In the genomic region with DNA sequence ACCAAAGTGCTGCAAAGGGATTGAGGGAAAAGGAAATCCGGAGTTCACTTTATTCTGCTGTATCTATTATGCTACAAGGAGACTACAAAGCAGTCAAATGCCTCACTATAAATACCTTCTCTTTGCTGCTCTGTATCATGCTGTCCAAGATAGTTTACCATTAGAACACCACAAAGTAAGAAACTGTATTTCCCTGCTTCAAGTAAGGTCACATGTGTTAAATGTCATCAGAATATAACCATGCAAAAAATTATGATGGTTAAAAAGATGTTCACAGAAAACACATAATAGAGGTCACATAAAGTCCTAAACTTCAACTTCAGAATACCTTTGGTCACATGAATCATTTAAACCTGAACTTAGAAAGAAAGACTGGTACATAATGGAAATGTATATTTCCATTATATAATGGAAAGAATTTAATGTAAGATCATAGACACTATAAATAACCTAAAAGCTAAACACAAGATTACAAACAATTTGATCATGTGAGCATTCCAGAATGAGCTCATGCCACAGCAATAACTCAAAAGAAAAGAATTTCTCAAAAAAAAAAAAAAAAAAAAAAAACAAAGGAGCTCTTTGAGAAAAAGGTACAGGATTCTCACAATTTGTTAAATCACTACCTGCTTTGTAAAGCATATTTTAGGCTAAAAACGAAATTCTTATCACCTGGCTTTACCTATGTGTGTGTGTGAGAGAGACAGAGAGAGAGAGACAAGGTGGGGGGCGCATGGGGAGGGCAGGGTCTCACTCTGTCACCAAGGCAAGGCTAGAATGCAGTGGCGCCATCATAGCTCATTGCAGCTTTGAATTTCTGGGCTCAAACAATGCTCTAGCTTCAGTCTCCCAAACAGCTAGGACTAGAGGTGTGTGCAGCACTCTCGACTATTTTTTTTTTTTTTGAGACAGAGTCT, we compare ENCODE assay signal across 13 cellular contexts. TPM values are rescaled to one million over a fixed set of nuclear protein-coding genes. Genes with fewer than 3 reads are reported as not detected.
DNase-seq lines count a peak whose midpoint lies in the region; ATAC-seq, FAIRE-seq and TF ChIP-seq lines count a peak whose summit lies in the region.
"Had no signal": no experiment of that assay in that cellular context is flagged by ENCODE, and none has a peak within 500 bp of the region (broad histone marks: within the 10 kb centered on the region; RNA-seq: fewer than 3 reads in every experiment).

No MANE protein-coding gene starts in this region.

- H3K9ac ChIP-seq in HepG2 (ENCODE audit: insufficient read depth, low read depth, low read length): no peak overlapping the region; the same call in 1 of the 2 replicates

- peak; percentile 69 for DNase-seq in M059J (ENCODE audit: low read depth)
- DNase-seq in caudate nucleus (lab: John Stamatoyannopoulos, UW): no peak
- DNase-seq in HepG2 (ENCODE audit: low spot score): peak; percentile 41
- no peak for DNase-seq in thyroid gland
- no peak for DNase-seq in GM12892 (ENCODE audit: insufficient read length)
- no peak for DNase-seq in NCI-H748 treated with DMSO at 0.1 percent for 48 hours (lab: John Stamatoyannopoulos, UW)
- no peak for DNase-seq in globus pallidus (ENCODE audit: low spot score)
- DNase-seq in pons (ENCODE audit: low spot score): no peak
- DNase-seq: activated CD4-positive, alpha-beta memory T cell treated with anti-CD3 and anti-CD28 coated beads for 36 hours; DMS79; naive B cell; NCI-H524 treated with DMSO at 0.1 percent for 48 hours had no signal

- H3K79me2 ChIP-seq in HepG2 (ENCODE audit: insufficient read depth, low read length): peaks cover 18% of the 10 kb centered on the region

- H3K4me2 ChIP-seq in HepG2 (ENCODE audit: low read depth, low read length): no peak overlapping the region

- H3K9me3 ChIP-seq in HepG2 (ENCODE audit: low read length) (no peaks in the 10 kb centered on the region), thyroid gland (no peaks in the 10 kb centered on the region)

- intact Hi-C loops in HepG2 (cut with micrococcal nuclease; ENCODE audit: unreplicated experiment) (no loop called here), thyroid gland (cut with DNase I) (no loop called here)

- peak overlapping the region; percentile 0 for H3K27ac ChIP-seq in caudate nucleus (ENCODE audit: low read depth, low read length)
- H3K27ac ChIP-seq in HepG2 (ENCODE audit: extremely low read length, insufficient read depth, low read length): peak overlapping the region; percentile 39
- H3K27ac ChIP-seq in thyroid gland: peak overlapping the region in 2 of 3 donors; percentile 72 to 76

- H3K36me3 ChIP-seq in HepG2 (replicated peaks in 1 of 2; ENCODE audit: control insufficient read depth in 1 of 2, insufficient read depth in 2 of 2, low read length in 2 of 2) (no peaks in the 10 kb centered on the region), thyroid gland (no peaks in the 10 kb centered on the region)

- H3K4me3 ChIP-seq in HepG2 (replicated peaks in 1 of 3; ENCODE audit: insufficient read depth in 1 of 3, low read depth in 2 of 3, low read length in 3 of 3) (no peak overlapping the region), thyroid gland (replicated peaks in 1 of 3) (no peak overlapping the region)

- FAIRE-seq in HepG2 (lab: Jason Lieb, UNC) (no peak), GM12892 (lab: Jason Lieb, UNC) (no peak)
- FAIRE-seq: H1 had no signal

- BruUV-seq in HepG2 (replicated peaks; lab: Mats Ljungman, UMichigan): TSS peak; percentile 11

- TF ChIP-seq EP300 in HepG2 (IDR thresholded peaks at IDR 0.05; ENCODE audit: low read depth in 2 of 2, low read length in 2 of 2) (no peak), HepG2 (CRISPR knock-in tag; IDR thresholded peaks at IDR 0.05; ENCODE audit: borderline replicate concordance) (no peak)

- CTCF ChIA-PET in HepG2 (lab: Yijun Ruan, JAX; ENCODE audit: low intra/inter-chr PET ratio, low total read pairs): no interaction called here

- POLR2A ChIA-PET in HepG2 (lab: Yijun Ruan, JAX): interaction anchor here (1.4 kb wide), 1 partner anchor 58 kb away, joined by 3 read pairs; no protein-coding TSS in a partner anchor

- WGBS in HepG2 (ENCODE audit: low lambda C conversion rate): 75% methylated on average over 5 of the region's 5 CpGs
- WGBS in thyroid gland, 2 donors: 80 to 82% methylated on average over 5 of the region's 5 CpGs

- H4K20me1 ChIP-seq in HepG2 (ENCODE audit: insufficient read depth, low read length): no peaks in the 10 kb centered on the region

- no peak for TF ChIP-seq POLR2A in HepG2 (IDR thresholded peaks at IDR 0.05; ENCODE audit: insufficient read depth in 1 of 2, low read depth in 2 of 2, low read length in 2 of 2)
- TF ChIP-seq POLR2A in thyroid gland (IDR thresholded peaks at IDR 0.05): no peak
- TF ChIP-seq POLR2A in GM12892 (IDR thresholded peaks at IDR 0.05; ENCODE audit: low read depth, low read length): no peak

- in situ Hi-C loops in HepG2 (cut with HindIII; ENCODE audit: extremely low pct_ligation_motif_present, low pct_unique_long_range_greater_than_20kb): no loop called here

- H3K4me1 ChIP-seq in HepG2 (ENCODE audit: insufficient read depth, low read length): peaks cover 60% of the 10 kb centered on the region
- peaks cover 33 to 64% of the 10 kb centered on the region in 2 donors for H3K4me1 ChIP-seq in thyroid gland

- no peak for TF ChIP-seq RAD21 in HepG2 (CRISPR knock-in tag; IDR thresholded peaks at IDR 0.05)

- H2AFZ ChIP-seq in HepG2 (ENCODE audit: low read length): no peak overlapping the region

- H3K27me3 ChIP-seq in HepG2 (ENCODE audit: control insufficient read depth in 1 of 2, insufficient read depth in 2 of 2, low read length in 2 of 2): no peaks in the 10 kb centered on the region
- H3K27me3 ChIP-seq in thyroid gland: no peaks in the 10 kb centered on the region

- ATAC-seq in HepG2: no peak

- TF ChIP-seq CTCF in HepG2 (CRISPR knock-in tag; IDR thresholded peaks at IDR 0.05) (no peak), thyroid gland (IDR thresholded peaks at IDR 0.05) (no peak)

TF ChIP-seq in HepG2, 621 proteins besides CTCF, POLR2A, EP300 and RAD21:
- TF ChIP-seq, protein P1, sequence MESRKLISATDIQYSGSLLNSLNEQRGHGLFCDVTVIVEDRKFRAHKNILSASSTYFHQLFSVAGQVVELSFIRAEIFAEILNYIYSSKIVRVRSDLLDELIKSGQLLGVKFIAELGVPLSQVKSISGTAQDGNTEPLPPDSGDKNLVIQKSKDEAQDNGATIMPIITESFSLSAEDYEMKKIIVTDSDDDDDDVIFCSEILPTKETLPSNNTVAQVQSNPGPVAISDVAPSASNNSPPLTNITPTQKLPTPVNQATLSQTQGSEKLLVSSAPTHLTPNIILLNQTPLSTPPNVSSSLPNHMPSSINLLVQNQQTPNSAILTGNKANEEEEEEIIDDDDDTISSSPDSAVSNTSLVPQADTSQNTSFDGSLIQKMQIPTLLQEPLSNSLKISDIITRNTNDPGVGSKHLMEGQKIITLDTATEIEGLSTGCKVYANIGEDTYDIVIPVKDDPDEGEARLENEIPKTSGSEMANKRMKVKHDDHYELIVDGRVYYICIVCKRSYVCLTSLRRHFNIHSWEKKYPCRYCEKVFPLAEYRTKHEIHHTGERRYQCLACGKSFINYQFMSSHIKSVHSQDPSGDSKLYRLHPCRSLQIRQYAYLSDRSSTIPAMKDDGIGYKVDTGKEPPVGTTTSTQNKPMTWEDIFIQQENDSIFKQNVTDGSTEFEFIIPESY (CRISPR knock-in tag; IDR thresholded peaks at IDR 0.05): peak; percentile 47; the same call in 1 of the 2 replicates
- TF ChIP-seq IKZF1 (IDR thresholded peaks at IDR 0.05): no peak
- no peak for TF ChIP-seq RFX1 (IDR thresholded peaks at IDR 0.05)

RNA-seq across cellular contexts. Expression of a gene that starts 58.7 kb away (rescaled TPM):
- 27.2 and 60.1 TPM in 2 replicates for total RNA-seq in M059J (2014; rRNA removed; shearing (Covaris generic))
- total RNA-seq in HepG2 (2016; rRNA removed; fragmentation: Illumina TruSeq; extraction: Trizol) (37.2 and 48.3 TPM in 2 replicates), thyroid gland (10 to 100 TPM; 40.7 to 79.8 (median 66.4) TPM)
- total RNA-seq in HepG2 (2016; cell fraction: cytosol; rRNA removed; fragmentation: Illumina TruSeq; extraction: Trizol; ENCODE audit: low read depth): 12.1 and 13.7 TPM in 2 replicates
- total RNA-seq in HepG2 (2016; cell fraction: insoluble cytoplasmic fraction; rRNA removed; fragmentation: Illumina TruSeq; extraction: Trizol): 35.4 and 47.0 TPM in 2 replicates
- 23.2 and 29.0 TPM in 2 replicates for total RNA-seq in HepG2 (2016; cell fraction: membrane; rRNA removed; fragmentation: Illumina TruSeq; extraction: Trizol)
- 37.1 and 42.5 TPM in 2 replicates for total RNA-seq in HepG2 (2016; cell fraction: nucleus; rRNA removed; fragmentation: Illumina TruSeq; extraction: Trizol)
- 19.5 and 21.1 TPM in 2 replicates for polyA plus RNA-seq in HepG2 (2011; rRNA removed)
- polyA plus RNA-seq in HepG2 (2011; cell fraction: cytosol; rRNA removed): 14.7 and 19.5 TPM in 2 replicates
- 16.8 and 17.7 TPM in 2 replicates for polyA plus RNA-seq in HepG2 (2011; cell fraction: nucleus; rRNA removed)
- polyA plus RNA-seq in HepG2 (2012): 17.5 and 22.9 TPM in 2 replicates
- 12.4 and 13.8 TPM in 2 replicates for polyA plus RNA-seq in HepG2 (2016; cell fraction: cytosol; fragmentation: Illumina TruSeq; extraction: Trizol; ENCODE audit: low read depth)
- 33.5 and 35.2 TPM in 2 replicates for polyA plus RNA-seq in HepG2 (2016; cell fraction: insoluble cytoplasmic fraction; fragmentation: Illumina TruSeq; extraction: Trizol; ENCODE audit: low read depth)
- polyA plus RNA-seq in HepG2 (2016; cell fraction: membrane; fragmentation: Illumina TruSeq; extraction: Trizol; ENCODE audit: low read depth): 17.4 and 21.2 TPM in 2 replicates
- polyA plus RNA-seq in HepG2 (2016; cell fraction: nucleus; fragmentation: Illumina TruSeq; extraction: Trizol; ENCODE audit: insufficient read depth, low read depth): 32.6 and 33.2 TPM in 2 replicates
- 22.0 and 49.6 TPM in 2 replicates for polyA minus RNA-seq in HepG2 (2011; rRNA and poly(A)+ RNA removed; ENCODE audit: low replicate concordance)
- 22.4 TPM in 2 replicates for polyA minus RNA-seq in HepG2 (2011; cell fraction: cytosol; rRNA and poly(A)+ RNA removed)
- polyA minus RNA-seq in HepG2 (2011; cell fraction: nucleus; rRNA and poly(A)+ RNA removed): 55.1 and 57.9 TPM in 2 replicates
- 1.5 TPM for polyA plus RNA-seq in GM12892 (2012; ENCODE audit: missing spikeins)

Comparison
In these comparisons a context has a peak if more than half of its experiments do, and no peak if none do; other contexts are left out.
1. DNase-seq: peak in M059J (single experiment) and HepG2 (single experiment); none in caudate nucleus (0 of 61), thyroid gland (0 of 2), GM12892 (single experiment), NCI-H748 treated with DMSO at 0.1 percent for 48 hours (single experiment), globus pallidus (single experiment) and pons (single experiment).
2. H3K27ac ChIP-seq: peak in every context shown above with its lines; median percentile 74 in thyroid gland; 39 in HepG2; 0 in caudate nucleus.